In genomic region chr9:115614326-115614725, GRCh38 we compare ENCODE assay signal across 21 cellular contexts.
DNase-seq lines count a peak whose midpoint lies in the region; ATAC-seq and TF ChIP-seq lines count a peak whose summit lies in the region.
"Had no signal": no experiment of that assay in that cellular context is flagged by ENCODE, and none has a peak within 500 bp of the region (broad histone marks: within the 10 kb centered on the region; RNA-seq: fewer than 3 reads in every experiment).

No MANE protein-coding gene starts in this region.

- no peaks in the 10 kb centered on the region for H3K79me2 ChIP-seq in ACC112 (ENCODE audit: control insufficient read depth, insufficient read depth, low read length, unreplicated experiment)
- H3K79me2 ChIP-seq in PC-3 (ENCODE audit: low read length), result no peaks in the 10 kb centered on the region

- H2BK5ac ChIP-seq in mesenchymal stem cell (ENCODE audit: low read depth, low read length, poor library complexity, severe bottlenecking), result no peak overlapping the region

- H3K18ac ChIP-seq in mesenchymal stem cell (ENCODE audit: low read depth in 1 of 2, low read length in 2 of 2), result no peak overlapping the region

- no TSS peak for BruUV-seq in PC-3 (replicated peaks; lab: Mats Ljungman, UMichigan)

- no peaks in the 10 kb centered on the region for H3K9me2 ChIP-seq in PC-3 (replicated peaks; ENCODE audit: low read length)

- H3K9me3 ChIP-seq in PC-3 (ENCODE audit: low read length), result no peaks in the 10 kb centered on the region
- no peaks in the 10 kb centered on the region for H3K9me3 ChIP-seq in mesenchymal stem cell (ENCODE audit: control insufficient read depth, low read length)

- intact Hi-C loops in PC-3 (cut with micrococcal nuclease), result no loop called here

- H3K36me3 ChIP-seq in ACC112 (ENCODE audit: insufficient read depth, low read length) (peaks cover 11% of the 10 kb centered on the region), PC-3 (ENCODE audit: low read depth, low read length) (no peaks in the 10 kb centered on the region), brain microvascular endothelial cell (replicated peaks) (no peaks in the 10 kb centered on the region), mesenchymal stem cell (ENCODE audit: control insufficient read depth in 1 of 2, insufficient read depth in 2 of 2, low read depth in 1 of 2, low read length in 2 of 2) (peaks cover 0 to 18% of the 10 kb centered on the region in 2 experiments)

- H3K9ac ChIP-seq in PC-3 (ENCODE audit: low read length) (no peak overlapping the region), mesenchymal stem cell (ENCODE audit: low read length) (peak overlapping the region; percentile 83)
- H3K9ac ChIP-seq: KMS-11 had no signal

- no peak overlapping the region for H2AFZ ChIP-seq in ACC112 (ENCODE audit: low read length, unreplicated experiment)
- no peak overlapping the region for H2AFZ ChIP-seq in PC-3 (ENCODE audit: low read length)
- no peak overlapping the region for H2AFZ ChIP-seq in mesenchymal stem cell (ENCODE audit: low read depth, low read length)

- TF ChIP-seq CTCF in PC-3 (conservative IDR thresholded peaks at IDR 0.05; ENCODE audit: low read depth, low read length), result no peak
- no peak for TF ChIP-seq CTCF in brain microvascular endothelial cell (IDR thresholded peaks at IDR 0.05; ENCODE audit: low read depth, low read length, missing control alignments)

- H3K4me2 ChIP-seq in PC-3 (ENCODE audit: low read length), result 0 out of 2 replicates have a peak overlapping the region, but pooled peaks have one; percentile 78
- no peak overlapping the region for H3K4me2 ChIP-seq in mesenchymal stem cell (ENCODE audit: low read length, poor library complexity, severe bottlenecking)
- H3K4me2 ChIP-seq: KMS-11 had no signal

- ATAC-seq in PC-3 (no peak), HG03175 (IDR thresholded peaks at IDR 0.05; ENCODE audit: unreplicated experiment) (no peak), HG03280 (IDR thresholded peaks at IDR 0.05; ENCODE audit: unreplicated experiment) (no peak), GM18907 (IDR thresholded peaks at IDR 0.05; ENCODE audit: unreplicated experiment) (no peak)

- POLR2A ChIA-PET in PC-3 (lab: Charles Lee; ENCODE audit: unreplicated experiment), result no interaction called here

- no peak overlapping the region for H2BK120ac ChIP-seq in mesenchymal stem cell (ENCODE audit: low read depth, low read length)

- no peaks in the 10 kb centered on the region for H4K20me1 ChIP-seq in PC-3 (ENCODE audit: low read length)

- H3K27me3 ChIP-seq in ACC112 (ENCODE audit: insufficient read depth, low read length), result no peaks in the 10 kb centered on the region
- no peaks in the 10 kb centered on the region for H3K27me3 ChIP-seq in PC-3 (ENCODE audit: low read length)
- no peaks in the 10 kb centered on the region for H3K27me3 ChIP-seq in brain microvascular endothelial cell (replicated peaks)
- H3K27me3 ChIP-seq in mesenchymal stem cell (ENCODE audit: control insufficient read depth in 1 of 2, insufficient read depth in 1 of 2, low read length in 2 of 2), result no peaks in the 10 kb centered on the region

- H3K4me1 ChIP-seq in ACC112 (ENCODE audit: control insufficient read depth, insufficient read depth, low read length, unreplicated experiment) (peaks cover 31% of the 10 kb centered on the region), PC-3 (ENCODE audit: insufficient read depth, low read length) (peaks cover 33% of the 10 kb centered on the region), mesenchymal stem cell (ENCODE audit: control insufficient read depth, insufficient read depth, low read depth, low read length) (peaks cover 2% of the 10 kb centered on the region)

- H3K79me1 ChIP-seq in mesenchymal stem cell (replicated peaks; ENCODE audit: low read length, poor library complexity, severe bottlenecking), result no peaks in the 10 kb centered on the region

- H2BK15ac ChIP-seq in mesenchymal stem cell (ENCODE audit: low read depth, poor library complexity, severe bottlenecking), result no peak overlapping the region

- H3K27ac ChIP-seq in ACC112 (ENCODE audit: low read depth, low read length) (peak overlapping the region; percentile 98), PC-3 (ENCODE audit: low read length) (peak overlapping the region; percentile 98), brain microvascular endothelial cell (peak overlapping the region; percentile 95), mesenchymal stem cell (ENCODE audit: low read length, poor library complexity, severe bottlenecking) (peak overlapping the region; percentile 44)
- H3K27ac ChIP-seq: KMS-11 had no signal

- no peaks in the 10 kb centered on the region for H3F3A ChIP-seq in PC-3 (ENCODE audit: low read length, unreplicated experiment)

- H3K4me3 ChIP-seq in ACC112 (ENCODE audit: low read depth, low read length) (no peak overlapping the region), PC-3 (ENCODE audit: low read length) (no peak overlapping the region), brain microvascular endothelial cell (ENCODE audit: low read depth, low read length) (no peak overlapping the region), mesenchymal stem cell (ENCODE audit: insufficient read depth in 1 of 2, low read depth in 1 of 2, low read length in 2 of 2) (no peak overlapping the region)

- WGBS in mesenchymal stem cell, result 94% methylated on average over 4 of the region's 4 CpGs

- no peak overlapping the region for H3K23ac ChIP-seq in mesenchymal stem cell (ENCODE audit: low read length in 2 of 2)

- DNase-seq in PC-3, result no peak
- DNase-seq in brain microvascular endothelial cell, result no peak
- DNase-seq in mesenchymal stem cell, result no peak
- no peak for DNase-seq in retina
- DNase-seq: ACHN; C1 segment of cervical spinal cord; Calu3; CD8-positive, alpha-beta memory T cell; DMS153; GOT3; MV-4-11; NCI-H1694; NCI-H2081; NCI-H2171 treated with DMSO at 0.1 percent for 48 hours; NCI-H524 treated with DMSO at 0.1 percent for 48 hours; Right ventricle myocardium superior had no signal

- peak overlapping the region in 1 of 2 experiments; percentile 31 for H2BK12ac ChIP-seq in mesenchymal stem cell (ENCODE audit: low read length in 2 of 2)

- peak overlapping the region in 1 of 2 experiments; percentile 42 for H3K4ac ChIP-seq in mesenchymal stem cell (ENCODE audit: low read depth in 1 of 2, low read length in 2 of 2)

- no peak overlapping the region for H3K14ac ChIP-seq in mesenchymal stem cell (ENCODE audit: low read length in 2 of 2)

- in situ Hi-C loops in brain microvascular endothelial cell (cut with HindIII; ENCODE audit: low pct_ligation_motif_present, low sequenced_read_pairs), result no loop called here

- no peak overlapping the region for H4K91ac ChIP-seq in mesenchymal stem cell (ENCODE audit: low read length)

- CTCF ChIA-PET in PC-3 (lab: Charles Lee), result no interaction called here

- H2AK5ac ChIP-seq in mesenchymal stem cell (ENCODE audit: low read length, severe bottlenecking), result peak overlapping the region; percentile 82

- H4K8ac ChIP-seq in mesenchymal stem cell (ENCODE audit: low read length), result no peak overlapping the region

Comparison
In these comparisons a context has a peak if more than half of its experiments do, and no peak if none do; other contexts are left out.
1. H3K27ac ChIP-seq: peak in every context shown above with its lines; median percentile 98 in ACC112; 98 in PC-3; 95 in brain microvascular endothelial cell; 44 in mesenchymal stem cell.